8 cellular contexts compared by ENCODE assay signal in the genomic region with DNA sequence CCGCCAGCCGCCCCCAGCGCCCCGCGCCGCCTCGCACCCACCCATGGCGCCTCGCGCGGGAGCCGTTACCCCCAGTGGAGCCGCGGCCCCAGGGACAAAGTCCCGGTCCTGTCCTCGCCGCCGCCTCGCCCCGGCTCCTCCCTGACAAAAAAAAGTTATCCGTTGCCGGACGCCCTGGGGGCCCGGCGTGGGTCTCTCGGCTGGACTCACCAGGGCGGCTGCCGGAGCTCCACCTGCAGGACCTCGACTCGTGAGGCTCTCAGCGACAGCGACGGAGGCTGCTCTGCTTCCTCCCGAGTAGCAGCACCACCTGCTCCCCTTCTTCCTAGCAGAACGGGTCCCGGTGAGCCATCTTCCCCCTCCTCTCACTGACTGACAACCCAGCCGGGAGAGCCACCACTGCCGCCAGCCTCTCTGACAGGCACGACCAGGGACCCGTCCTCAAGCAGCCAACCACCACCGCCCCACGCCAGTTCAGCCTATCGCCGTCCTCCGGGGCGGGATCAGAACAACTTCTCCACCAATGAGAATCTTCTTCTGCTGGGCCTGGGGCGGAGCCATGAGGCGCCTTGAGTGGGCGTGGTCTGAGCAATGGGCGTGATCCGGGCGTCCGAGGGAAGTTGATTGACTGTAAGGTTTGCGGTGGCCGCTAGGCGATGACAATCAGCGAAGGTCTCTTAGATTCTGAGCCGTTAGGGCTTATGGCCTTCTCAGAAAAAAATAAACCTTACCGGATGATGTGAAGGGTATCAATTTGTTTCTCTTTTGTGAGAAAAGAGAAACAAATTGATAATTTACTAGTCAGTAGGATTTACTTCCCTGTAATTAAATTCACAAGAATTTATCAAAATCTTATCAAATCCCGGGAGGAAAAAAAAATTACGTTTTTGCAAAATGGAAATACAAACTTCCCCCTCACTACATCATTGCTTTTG. TPM values are rescaled to one million over a fixed set of nuclear protein-coding genes. Genes with fewer than 3 reads are reported as not detected.
DNase-seq lines count a peak whose midpoint lies in the region; ATAC-seq, FAIRE-seq and TF ChIP-seq lines count a peak whose summit lies in the region.

TSS of gene HYCC1 (minus strand) at position 416 of the 935 bp plus-strand sequence. CDS start 23,019 bp downstream, outside the sequence.

- peak within 1 kb of the TSS; percentile 85 for H3K9ac ChIP-seq in iPS-20b (ENCODE audit: low read depth, low read length)

- H3K27ac ChIP-seq in AG04450 (ENCODE audit: low read depth, low read length) (peak within 1 kb of the TSS; percentile 54), VCaP (peak within 1 kb of the TSS; percentile 67), breast epithelium (peak within 1 kb of the TSS; percentile 80 to 85), iPS-20b (ENCODE audit: low read length) (no peak within 1 kb of the TSS), small intestine (ENCODE audit: low read depth in 1 of 2, low read length in 1 of 2) (peak within 1 kb of the TSS; percentile 45 to 70)

- CTCF ChIA-PET in AG04450 (lab: Charles Lee): interaction anchor here (0.7 to 1.3 kb wide), 2 partner anchors 11 to 140 kb away, joined by 3 to 4 read pairs; no protein-coding TSS in a partner anchor

- H3K4me1 ChIP-seq in breast epithelium: no peaks in the 10 kb centered on the region
- peaks cover 31% of the 10 kb centered on the region for H3K4me1 ChIP-seq in iPS-20b (ENCODE audit: insufficient read depth, low read length)
- no peaks in the 10 kb centered on the region for H3K4me1 ChIP-seq in small intestine (ENCODE audit: control insufficient read depth in 2 of 2, insufficient read depth in 1 of 2, low read depth in 1 of 2, low read length in 1 of 2)

- H3K27me3 ChIP-seq in AG04450 (ENCODE audit: control insufficient read depth, insufficient read depth, low read length): no peaks in the 10 kb centered on the region
- H3K27me3 ChIP-seq in breast epithelium: no peaks in the 10 kb centered on the region
- H3K27me3 ChIP-seq in iPS-20b (ENCODE audit: insufficient read depth, low read length): no peaks in the 10 kb centered on the region
- H3K27me3 ChIP-seq in small intestine (ENCODE audit: control insufficient read depth in 2 of 2, insufficient read depth in 2 of 2, low read length in 2 of 2): no peaks in the 10 kb centered on the region

- H3K9me3 ChIP-seq in AG04450 (ENCODE audit: control insufficient read depth, insufficient read depth, low read length): no peaks in the 10 kb centered on the region
- H3K9me3 ChIP-seq in breast epithelium: no peaks in the 10 kb centered on the region
- no peaks in the 10 kb centered on the region for H3K9me3 ChIP-seq in iPS-20b (ENCODE audit: insufficient read depth, low read depth, low read length)
- H3K9me3 ChIP-seq in small intestine (ENCODE audit: control insufficient read depth, low read depth): no peaks in the 10 kb centered on the region

- peak; percentile 90 for TF ChIP-seq POLR2A in breast epithelium (IDR thresholded peaks at IDR 0.05)

- POLR2A ChIA-PET in AG04450 (lab: Yijun Ruan, JAX): no interaction called here

- WGBS in small intestine, 3 donors: 1 to 2% (median 2%) methylated on average over 45 to 61 of the region's 61 CpGs

- H3K36me3 ChIP-seq in breast epithelium: no peaks in the 10 kb centered on the region
- no peaks in the 10 kb centered on the region for H3K36me3 ChIP-seq in iPS-20b (ENCODE audit: insufficient read depth, low read depth, low read length)
- no peaks in the 10 kb centered on the region for H3K36me3 ChIP-seq in small intestine (ENCODE audit: control insufficient read depth in 2 of 2, insufficient read depth in 2 of 2, low read length in 2 of 2)

- FAIRE-seq in small intestine (lab: Jason Lieb, UNC): peak; percentile 70

- ATAC-seq in GM18870 (IDR thresholded peaks at IDR 0.05; ENCODE audit: unreplicated experiment) (peak; percentile 95), HG03135 (IDR thresholded peaks at IDR 0.05; ENCODE audit: unreplicated experiment) (peak; percentile 95)

- H3K4me3 ChIP-seq in AG04450 (ENCODE audit: low read depth, low read length): peak within 1 kb of the TSS; percentile 85
- H3K4me3 ChIP-seq in breast epithelium: peak within 1 kb of the TSS; percentile 75 to 96 (median 90)
- peak within 1 kb of the TSS; percentile 96 for H3K4me3 ChIP-seq in iPS-20b (ENCODE audit: low read length)
- H3K4me3 ChIP-seq in small intestine (ENCODE audit: low read depth in 1 of 2, low read length in 2 of 2): peak within 1 kb of the TSS; percentile 90 to 91

- peak; percentile 64 for TF ChIP-seq CTCF in AG04450 (IDR thresholded peaks at IDR 0.05; ENCODE audit: low read depth, low read length)
- TF ChIP-seq CTCF in VCaP (conservative IDR thresholded peaks at IDR 0.05): peak; percentile 67
- TF ChIP-seq CTCF in breast epithelium (IDR thresholded peaks at IDR 0.05): peak; percentile 76 to 78 (median 76)

- intact Hi-C loops in breast epithelium (cut with DNase I; ENCODE audit: low total_unique reads): no loop called here

- peak; percentile 97 for DNase-seq in AG04450 (ENCODE audit: low read depth, low spot score)
- DNase-seq in NCI-H2196 (lab: John Stamatoyannopoulos, UW; ENCODE audit: unreplicated experiment): peak; percentile 97
- peak; percentile 98 to 99 for DNase-seq in breast epithelium (ENCODE audit: low spot score in 2 of 2)
- peak; percentile 99 for DNase-seq in small intestine

RNA-seq across cellular contexts. Expression of gene HYCC1, which starts in this region (rescaled TPM):
- polyA plus RNA-seq in AG04450 (2011; rRNA removed): 59.4 and 80.3 TPM in 2 replicates
- 41.7 and 70.3 TPM in 2 replicates for polyA minus RNA-seq in AG04450 (2011; rRNA and poly(A)+ RNA removed)
- total RNA-seq in breast epithelium: 10 to 100 TPM; 43.8 to 64.6 (median 50.4) TPM
- 10 to 100 TPM in 1 of 3 donors, 1 to 10 TPM in 2; 4.0 to 15.9 (median 5.7) TPM for polyA plus RNA-seq in small intestine
